ENCODE assay signal across 21 cellular contexts in the genomic region with DNA sequence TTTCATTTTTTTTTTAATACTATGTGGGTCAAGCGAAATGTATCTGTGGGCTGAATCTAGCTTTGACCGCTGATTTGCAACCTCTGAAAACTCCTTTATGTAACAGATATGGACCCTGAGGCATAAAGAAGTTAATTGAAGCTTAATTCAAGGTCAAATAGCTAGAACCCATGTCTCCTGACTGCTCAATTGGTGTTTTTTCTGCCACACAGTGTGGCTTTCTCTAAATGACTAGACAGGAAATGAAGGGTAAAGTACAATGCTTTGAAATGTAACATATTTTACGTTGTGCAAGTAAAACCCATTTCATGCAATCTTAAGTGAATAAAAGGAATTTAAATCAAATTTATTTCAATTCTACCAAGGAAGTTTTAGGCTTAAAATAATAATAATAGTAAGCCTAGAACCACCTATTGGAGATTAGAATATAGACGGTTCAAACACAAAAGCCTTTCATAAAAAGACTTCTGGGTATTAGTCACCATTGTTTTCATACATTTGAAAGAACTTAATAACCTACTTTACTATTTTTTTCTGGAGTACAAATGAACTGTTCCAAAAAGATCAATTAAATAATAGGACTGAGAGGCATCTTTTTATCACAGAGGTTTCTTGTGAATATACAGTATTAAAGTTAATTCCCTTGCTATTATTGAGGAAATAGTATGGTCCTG.
DNase-seq lines count a peak whose midpoint lies in the region; ATAC-seq and TF ChIP-seq lines count a peak whose summit lies in the region.
"Had no signal": no experiment of that assay in that cellular context is flagged by ENCODE, and none has a peak within 500 bp of the region (broad histone marks: within the 10 kb centered on the region; RNA-seq: fewer than 3 reads in every experiment).

No MANE protein-coding gene starts in this region.

- H3K4me3 ChIP-seq in GM12865 (ENCODE audit: low read depth, low read length) (no peak overlapping the region), thyroid gland (replicated peaks in 1 of 3) (no peak overlapping the region), stomach (no peak overlapping the region)
- H3K4me3 ChIP-seq: BLaER1, colonic mucosa, hepatocyte, K562 had no signal

- H3K4me1 ChIP-seq in thyroid gland (no peaks in the 10 kb centered on the region), stomach (no peaks in the 10 kb centered on the region)
- H3K4me1 ChIP-seq: BLaER1, colonic mucosa had no signal

- DNase-seq in GM12865 (ENCODE audit: low read depth) (peak; percentile 20), thyroid gland (no peak), stomach (no peak), NCI-H1092 (lab: John Stamatoyannopoulos, UW) (no peak), germinal center (ENCODE audit: low spot score) (no peak)
- DNase-seq: activated naive CD8-positive, alpha-beta T cell treated with anti-CD3 and anti-CD28 coated beads, Interleukin-2, amount 10 ng/mL, durations not matched to agents 7 days and 5 days; colonic mucosa; islet precursor cell; MV-4-11; NCI-H526 treated with DMSO at 0.1 percent for 48 hours; PC-3; stimulated activated naive CD8-positive, alpha-beta T cell treated with anti-CD3 and anti-CD28 coated beads, Interleukin-15, Interleukin-2, amounts not matched to agents 100 U/mL and 50 U/mL, for 24 hours; T-helper 9 cell had no signal

- no peak for TF ChIP-seq EP300 in stomach (IDR thresholded peaks at IDR 0.05)

- no peak for TF ChIP-seq POLR2A in thyroid gland (IDR thresholded peaks at IDR 0.05)
- TF ChIP-seq POLR2A in stomach (IDR thresholded peaks at IDR 0.05) = no peak

- no peaks in the 10 kb centered on the region for H3K27me3 ChIP-seq in thyroid gland
- no peaks in the 10 kb centered on the region for H3K27me3 ChIP-seq in stomach
- H3K27me3 ChIP-seq: BLaER1, colonic mucosa, hepatocyte had no signal

- no peaks in the 10 kb centered on the region for H3K9me3 ChIP-seq in thyroid gland
- H3K9me3 ChIP-seq in stomach = peaks cover 0 to 10% (median 0%) of the 10 kb centered on the region in 4 donors
- H3K9me3 ChIP-seq: BLaER1, colonic mucosa had no signal

- H3K27ac ChIP-seq in thyroid gland (no peak overlapping the region), stomach (no peak overlapping the region)
- H3K27ac ChIP-seq: BLaER1, colonic mucosa, hepatocyte had no signal

- 79 to 84% methylated on average over 4 of the region's 4 CpGs for WGBS in thyroid gland, 2 donors
- WGBS in stomach, 5 donors = 73 to 81% (median 77%) methylated on average over 4 of the region's 4 CpGs

- ATAC-seq in GM19025 (IDR thresholded peaks at IDR 0.05; ENCODE audit: low read depth, unreplicated experiment) (peak; percentile 66), HG02623 (IDR thresholded peaks at IDR 0.05; ENCODE audit: unreplicated experiment) (peak; percentile 67), HG03442 (IDR thresholded peaks at IDR 0.05; ENCODE audit: unreplicated experiment) (peak; percentile 83)
- ATAC-seq: activated CD4-positive, CD25-positive, alpha-beta regulatory T cell treated with anti-CD3 and anti-CD28 coated beads, Interleukin-2, amount 50 U/mL, for 24 hours; K562; PC-3; sciatic nerve; stimulated activated naive CD8-positive, alpha-beta T cell treated with anti-CD3 and anti-CD28 coated beads, Interleukin-15, Interleukin-2, amounts not matched to agents 100 U/mL and 50 U/mL, for 24 hours had no signal

- intact Hi-C loops in thyroid gland (cut with DNase I) (no loop called here), stomach (cut with DNase I; ENCODE audit: low total_unique reads) (no loop called here)

- H3K36me3 ChIP-seq in thyroid gland = no peaks in the 10 kb centered on the region
- no peaks in the 10 kb centered on the region for H3K36me3 ChIP-seq in stomach
- H3K36me3 ChIP-seq: BLaER1, colonic mucosa had no signal

- TF ChIP-seq CTCF in GM12865 (IDR thresholded peaks at IDR 0.05; ENCODE audit: insufficient read depth, low read depth, low read length, missing control alignments) (no peak), thyroid gland (IDR thresholded peaks at IDR 0.05) (no peak), stomach (IDR thresholded peaks at IDR 0.05) (no peak)
